8 cellular contexts compared by ENCODE assay signal in the genomic region with DNA sequence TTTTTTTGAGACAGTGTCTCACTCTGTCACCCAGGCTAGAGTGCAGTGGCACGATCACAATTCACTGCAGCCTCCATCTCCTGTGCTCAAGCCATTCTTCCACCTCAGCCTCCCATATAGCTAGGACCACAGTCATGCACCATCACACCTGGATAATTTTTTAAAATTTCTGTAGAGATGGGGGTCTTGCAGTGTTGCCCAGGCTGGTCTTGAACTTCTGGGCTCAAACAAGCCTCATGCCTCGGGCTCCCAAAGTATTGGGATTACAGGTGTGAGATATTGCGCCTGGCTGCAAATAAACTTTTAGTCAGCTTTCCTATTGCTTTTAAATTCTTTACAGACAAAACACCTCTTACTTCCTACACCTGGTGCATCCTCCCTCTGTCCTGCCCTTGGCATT.
"Had no signal": no experiment of that assay in that cellular context is flagged by ENCODE, and none has a peak within 500 bp of the region (broad histone marks: within the 10 kb centered on the region; RNA-seq: fewer than 3 reads in every experiment).

No MANE protein-coding gene starts in this region.

- H3K9me3 Mint-ChIP-seq: GM23338, H9, HFFc6 had no signal

- H3K9me3 ChIP-seq: HAP-1 had no signal

- DNase-seq: GM23248, GOT3, H7, H9, HCEC 1CT, HFFc6 had no signal

- H3K4me1 ChIP-seq: HAP-1 had no signal

- H3K4me3 ChIP-seq: GM23248, GM23338, HAP-1 had no signal

- H3K27ac ChIP-seq: GM23248 had no signal

- H3K36me3 ChIP-seq: HAP-1 had no signal

- H3K27ac Mint-ChIP-seq: HFFc6 had no signal

- H3K4me3 Mint-ChIP-seq: GM23338, H9, HFFc6 had no signal
